In genomic region chr6:165551828-165552227, GRCh38 we compare ENCODE assay signal across 13 cellular contexts.
A peak's percentile ranks its signal among the peaks of the same experiment; 100 is the strongest.
DNase-seq lines count a peak whose midpoint lies in the region; ATAC-seq and TF ChIP-seq lines count a peak whose summit lies in the region.
"Had no signal": no experiment of that assay in that cellular context is flagged by ENCODE, and none has a peak within 500 bp of the region (broad histone marks: within the 10 kb centered on the region; RNA-seq: fewer than 3 reads in every experiment).

No MANE protein-coding gene starts in this region.

- no peak for TF ChIP-seq CTCF in C4-2B (conservative IDR thresholded peaks at IDR 0.05)
- no peak for TF ChIP-seq CTCF in Panc1 (IDR thresholded peaks at IDR 0.05)

- CTCF ChIA-PET in Panc1 (lab: Charles Lee), result no interaction called here

- H3K27me3 ChIP-seq in Panc1 (ENCODE audit: control insufficient read depth, insufficient read depth, low read length), result no peaks in the 10 kb centered on the region
- H3K27me3 ChIP-seq in thymus (ENCODE audit: control insufficient read depth, insufficient read depth), result no peaks in the 10 kb centered on the region

- 95% methylated on average over 3 of the region's 3 CpGs for WGBS in thymus

- POLR2A ChIA-PET in Panc1 (lab: Charles Lee), result no interaction called here

- intact Hi-C loops in Panc1 (cut with micrococcal nuclease; ENCODE audit: unreplicated experiment), result no loop called here

- BruUV-seq in Panc1 (replicated peaks; lab: Mats Ljungman, UMichigan), result no TSS peak

- no peaks in the 10 kb centered on the region for H3K9me3 ChIP-seq in Panc1 (ENCODE audit: control insufficient read depth, insufficient read depth, low read depth, low read length)
- H3K9me3 ChIP-seq in thymus (ENCODE audit: control insufficient read depth), result no peaks in the 10 kb centered on the region

- DNase-seq in Panc1 (ENCODE audit: low read depth, low spot score) (no peak), iPS-NIHi7 (ENCODE audit: extremely low spot score) (peak; percentile 9), amygdala (lab: John Stamatoyannopoulos, UW) (no peak)
- DNase-seq: C1 segment of cervical spinal cord, DMS153, DMS79 treated with DMSO at 0.1 percent for 48 hours, EL, GM23248, H9 had no signal

- ATAC-seq in Panc1 (peak; percentile 51; the same call in 1 of the 2 replicates), HG02884 (IDR thresholded peaks at IDR 0.05; ENCODE audit: unreplicated experiment) (no peak), GM18520 (IDR thresholded peaks at IDR 0.05; ENCODE audit: unreplicated experiment) (no peak)

- in situ Hi-C loops in Panc1 (cut with HindIII; ENCODE audit: low pct_unique_long_range_greater_than_20kb, low sequenced_read_pairs), result no loop called here

- H3K4me1 ChIP-seq in Panc1 (ENCODE audit: control insufficient read depth, insufficient read depth, low read length) (peaks cover 49% of the 10 kb centered on the region), thymus (ENCODE audit: control insufficient read depth, insufficient read depth, low read length) (no peaks in the 10 kb centered on the region)

- H3K36me3 ChIP-seq in Panc1 (ENCODE audit: control insufficient read depth, insufficient read depth, low read length) (no peaks in the 10 kb centered on the region), thymus (ENCODE audit: control insufficient read depth, insufficient read depth) (no peaks in the 10 kb centered on the region)

- H3K27ac ChIP-seq in C4-2B (peak overlapping the region; percentile 84), Panc1 (ENCODE audit: low read length) (peak overlapping the region; percentile 54; the same call in 1 of the 2 replicates), thymus (ENCODE audit: low read depth) (peak overlapping the region; percentile 25)
- H3K27ac ChIP-seq: GM23248 had no signal

- H3K4me3 ChIP-seq in Panc1 (ENCODE audit: low read depth in 2 of 2, low read length in 2 of 2) (no peak overlapping the region; a peak in 1 of 4 replicates), thymus (ENCODE audit: low read length) (no peak overlapping the region)
- H3K4me3 ChIP-seq: GM23248 had no signal

Comparison
In these comparisons a context has a peak if more than half of its experiments do, and no peak if none do; other contexts are left out.
1. H3K27ac ChIP-seq: peak in every context shown above with its lines; median percentile 84 in C4-2B; 54 in Panc1; 25 in thymus.